8 cellular contexts compared by ENCODE assay signal in the genomic region with DNA sequence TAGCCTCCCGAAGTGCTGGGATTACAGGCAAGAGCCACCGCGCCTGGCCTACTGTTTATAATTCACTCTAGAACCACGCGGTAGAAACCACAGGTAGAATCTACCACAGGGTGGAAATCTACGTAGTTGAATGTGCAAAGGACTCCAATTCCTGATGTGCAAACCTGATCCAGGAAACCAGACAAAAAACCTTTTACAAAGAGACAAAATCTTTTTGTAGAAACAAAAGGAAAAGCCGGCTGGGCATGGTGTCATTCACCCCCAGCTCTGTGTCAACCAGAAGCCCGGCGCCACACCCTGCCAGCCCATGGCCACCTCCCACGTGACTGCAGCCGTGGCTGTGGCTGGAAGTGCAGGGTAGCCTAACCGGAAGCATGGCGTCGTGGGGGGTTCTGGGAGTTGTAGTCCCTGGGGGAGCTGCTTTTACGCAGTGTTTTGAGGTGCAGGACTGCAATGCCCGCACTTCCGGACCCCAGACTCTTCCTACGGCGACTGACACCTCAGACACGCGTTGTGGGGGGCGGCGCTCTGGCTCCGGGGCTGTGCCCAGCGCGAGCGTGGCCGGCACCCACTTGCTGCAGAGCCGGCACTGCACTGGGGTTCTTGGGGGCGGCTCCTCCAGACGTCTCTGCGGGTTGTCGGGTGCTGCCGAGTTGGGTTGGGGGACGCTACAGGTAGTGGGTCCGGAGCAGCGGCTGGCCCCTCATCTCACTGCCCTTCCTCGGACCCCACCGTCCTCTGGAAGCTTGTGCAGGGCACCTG. TPM values are rescaled to one million over a fixed set of nuclear protein-coding genes. Genes with fewer than 3 reads are reported as not detected.
DNase-seq lines count a peak whose midpoint lies in the region; ATAC-seq and TF ChIP-seq lines count a peak whose summit lies in the region.

No MANE protein-coding gene starts in this region.

- no peaks in the 10 kb centered on the region for H3K79me2 ChIP-seq in OCI-LY3 (ENCODE audit: low read length)

- peak overlapping the region; percentile 53 for H3K9ac ChIP-seq in OCI-LY3 (ENCODE audit: low read length)

- peak overlapping the region; percentile 95 for H3K4me2 ChIP-seq in OCI-LY3 (ENCODE audit: low read length)

- no peaks in the 10 kb centered on the region for H3K9me3 ChIP-seq in OCI-LY3 (ENCODE audit: insufficient read depth, low read length)

- H3K36me3 ChIP-seq in OCI-LY3 (replicated peaks; ENCODE audit: low read depth, low read length) = no peaks in the 10 kb centered on the region

- H3K4me3 ChIP-seq in OCI-LY3 (ENCODE audit: low read length) (peak overlapping the region; percentile 91), epithelial cell of proximal tubule (ENCODE audit: low read depth, low read length) (peak overlapping the region; percentile 86)

- no peak for TF ChIP-seq CTCF in OCI-LY3 (IDR thresholded peaks at IDR 0.05; ENCODE audit: low read depth, low read length)
- TF ChIP-seq CTCF in epithelial cell of proximal tubule (conservative IDR thresholded peaks at IDR 0.05; ENCODE audit: low read depth, low read length) = no peak

- ATAC-seq in GM21528 (IDR thresholded peaks at IDR 0.05; ENCODE audit: low FRiP score, unreplicated experiment) = peak; percentile 99

- H4K20me1 ChIP-seq in OCI-LY3 (ENCODE audit: insufficient read depth, low read length) = no peaks in the 10 kb centered on the region

- peaks cover 10% of the 10 kb centered on the region; the same call in 1 of the 2 replicates for H3K4me1 ChIP-seq in OCI-LY3 (ENCODE audit: low read length)

- H2AFZ ChIP-seq in OCI-LY3 (ENCODE audit: low read depth, low read length) = peak overlapping the region; percentile 63; the same call in 1 of the 2 replicates

- DNase-seq in DMS153 (lab: John Stamatoyannopoulos, UW) = peak; percentile 93
- DNase-seq in HuH-7.5 (ENCODE audit: low spot score) = peak; percentile 94
- DNase-seq in activated T-cell treated with anti-CD3 and anti-CD28 coated beads for 4 hours = peak; percentile 93
- DNase-seq in epithelial cell of proximal tubule (ENCODE audit: low read depth) = peak; percentile 52
- peak; percentile 97 for DNase-seq in mucosa of gallbladder (ENCODE audit: low spot score)
- DNase-seq in stimulated activated CD8-positive, alpha-beta memory T cell treated with anti-CD3 and anti-CD28 coated beads, Interleukin-4, amount 100 ng/mL, for 24 hours (ENCODE audit: low read depth) = peak; percentile 95

- peak overlapping the region; percentile 33 for H3K27ac ChIP-seq in OCI-LY3 (ENCODE audit: low read length)

- H3K27me3 ChIP-seq in OCI-LY3 (ENCODE audit: low read depth, low read length) = no peaks in the 10 kb centered on the region

RNA-seq across cellular contexts. Expression of a gene that starts 41.5 kb away (rescaled TPM):
- 28.1 and 28.3 TPM in 2 replicates for total RNA-seq in epithelial cell of proximal tubule
- 31.8 TPM for total RNA-seq in mucosa of gallbladder

RNA-seq across cellular contexts. Expression of a gene that starts 57.7 kb away (rescaled TPM):
- total RNA-seq in epithelial cell of proximal tubule (not detected in 2 replicates), mucosa of gallbladder (not detected)

Comparison
In these comparisons a context has a peak if more than half of its experiments do, and no peak if none do; other contexts are left out.
1. Peak in every context shown above with its lines: DNase-seq, ATAC-seq, H3K4me3 ChIP-seq and H3K27ac ChIP-seq.